Comparison of ENCODE assay signal across 21 cellular contexts in genomic region chr4:14888790-14889189, GRCh38.
A peak's percentile ranks its signal among the peaks of the same experiment; 100 is the strongest.
DNase-seq lines count a peak whose midpoint lies in the region; TF ChIP-seq lines count a peak whose summit lies in the region.
"Had no signal": no experiment of that assay in that cellular context is flagged by ENCODE, and none has a peak within 500 bp of the region (broad histone marks: within the 10 kb centered on the region; RNA-seq: fewer than 3 reads in every experiment).

No MANE protein-coding gene starts in this region.

- H3K4me3 Mint-ChIP-seq in activated CD4-positive, alpha-beta T cell treated with anti-CD3 and anti-CD28 coated beads, Interleukin-2, amount 10 ng/mL, durations not matched to agents 7 days and 5 days, result no peak overlapping the region
- H3K4me3 Mint-ChIP-seq: CD8-positive, alpha-beta T cell had no signal

- H3K27ac ChIP-seq in Peyer's patch, result no peak overlapping the region
- H3K27ac ChIP-seq: coronary artery, right lobe of liver, transverse colon had no signal

- peaks cover 2% of the 10 kb centered on the region for H3K9me3 Mint-ChIP-seq in activated CD4-positive, alpha-beta T cell treated with anti-CD3 and anti-CD28 coated beads, Interleukin-2, amount 10 ng/mL, durations not matched to agents 7 days and 5 days
- H3K9me3 Mint-ChIP-seq: CD8-positive, alpha-beta T cell had no signal

- no peaks in the 10 kb centered on the region for H3K36me3 ChIP-seq in Peyer's patch
- H3K36me3 ChIP-seq: right lobe of liver, transverse colon had no signal

- H3K4me3 ChIP-seq in Peyer's patch, result no peak overlapping the region
- H3K4me3 ChIP-seq: coronary artery, right lobe of liver, transverse colon had no signal

- CTCF ChIA-PET in activated CD4-positive, alpha-beta T cell treated with anti-CD3 and anti-CD28 coated beads, Interleukin-2, amount 10 ng/mL, durations not matched to agents 7 days and 5 days (lab: Charles Lee), result no interaction called here

- H3K27ac Mint-ChIP-seq in activated CD4-positive, alpha-beta T cell treated with anti-CD3 and anti-CD28 coated beads, Interleukin-2, amount 10 ng/mL, durations not matched to agents 7 days and 5 days, result no peak overlapping the region
- H3K27ac Mint-ChIP-seq: CD8-positive, alpha-beta T cell had no signal

- no peaks in the 10 kb centered on the region for H3K4me1 ChIP-seq in Peyer's patch
- H3K4me1 ChIP-seq: transverse colon had no signal

- no peak for TF ChIP-seq CTCF in Peyer's patch (IDR thresholded peaks at IDR 0.05)

- no peaks in the 10 kb centered on the region for H3K4me1 Mint-ChIP-seq in activated CD4-positive, alpha-beta T cell treated with anti-CD3 and anti-CD28 coated beads, Interleukin-2, amount 10 ng/mL, durations not matched to agents 7 days and 5 days

- no peaks in the 10 kb centered on the region for H3K36me3 Mint-ChIP-seq in activated CD4-positive, alpha-beta T cell treated with anti-CD3 and anti-CD28 coated beads, Interleukin-2, amount 10 ng/mL, durations not matched to agents 7 days and 5 days (ENCODE audit: low read depth)
- H3K36me3 Mint-ChIP-seq: CD8-positive, alpha-beta T cell had no signal

- DNase-seq in HPDE6-E6E7 (ENCODE audit: extremely low spot score) (peak; percentile 71), amniotic epithelial cell (ENCODE audit: low read depth) (peak; percentile 37), fibroblast of peridontal ligament (ENCODE audit: extremely low read depth) (peak; percentile 13), renal cortical epithelial cell (ENCODE audit: low read depth) (peak; percentile 96), NCI-H1092 (lab: John Stamatoyannopoulos, UW) (no peak), Peyer's patch (no peak)
- DNase-seq in activated CD4-positive, alpha-beta T cell treated with anti-CD3 and anti-CD28 coated beads for 48 hours, result no peak
- no peak for DNase-seq in activated CD4-positive, alpha-beta T cell treated with anti-CD3 and anti-CD28 coated beads, Interleukin-2, amount 10 ng/mL, durations not matched to agents 7 days and 5 days
- DNase-seq: activated CD8-positive, alpha-beta memory T cell treated with anti-CD3 and anti-CD28 coated beads, Interleukin-2, amount 50 U/mL, for 48 hours; activated gamma-delta T cell treated with Interleukin-2 at 50 U/mL for 16 hours; aorta; CD8-positive, alpha-beta T cell; DMS79; KBM-7; NCI-H187; NCI-H510A treated with DMSO at 0.1 percent for 48 hours; stimulated activated CD4-positive, alpha-beta T cell treated with anti-CD3 and anti-CD28 coated beads, Interleukin-1b, Interleukin-23, amount 100 ng/mL, for 48 hours; stimulated activated naive CD4-positive, alpha-beta T cell treated with Interleukin-2 at 50 U/mL for 16 hours; transverse colon had no signal

- H3K9me3 ChIP-seq in Peyer's patch, result no peaks in the 10 kb centered on the region
- H3K9me3 ChIP-seq: right lobe of liver, transverse colon had no signal

- no peaks in the 10 kb centered on the region for H3K27me3 ChIP-seq in Peyer's patch
- H3K27me3 ChIP-seq: right lobe of liver, transverse colon had no signal

- POLR2A ChIA-PET in activated CD4-positive, alpha-beta T cell treated with anti-CD3 and anti-CD28 coated beads, Interleukin-2, amount 10 ng/mL, durations not matched to agents 7 days and 5 days (lab: Charles Lee), result no interaction called here

- TF ChIP-seq POLR2A in Peyer's patch (IDR thresholded peaks at IDR 0.05), result no peak

- peaks cover 2% of the 10 kb centered on the region for H3K27me3 Mint-ChIP-seq in activated CD4-positive, alpha-beta T cell treated with anti-CD3 and anti-CD28 coated beads, Interleukin-2, amount 10 ng/mL, durations not matched to agents 7 days and 5 days

Comparison
In these comparisons a context has a peak if more than half of its experiments do, and no peak if none do; other contexts are left out.
1. DNase-seq: peak in HPDE6-E6E7 (single experiment), amniotic epithelial cell (single experiment), fibroblast of peridontal ligament (single experiment) and renal cortical epithelial cell (single experiment); none in NCI-H1092 (single experiment), activated CD4-positive, alpha-beta T cell treated with anti-CD3 and anti-CD28 coated beads for 48 hours (single experiment), Peyer's patch (0 of 3) and activated CD4-positive, alpha-beta T cell treated with anti-CD3 and anti-CD28 coated beads, Interleukin-2, amount 10 ng/mL, durations not matched to agents 7 days and 5 days (single experiment).